Comparison of ENCODE assay signal across 19 cellular contexts in genomic region chr9:108333406-108334031, GRCh38.
"Had no signal": no experiment of that assay in that cellular context is flagged by ENCODE, and none has a peak within 500 bp of the region (broad histone marks: within the 10 kb centered on the region; RNA-seq: fewer than 3 reads in every experiment).

No MANE protein-coding gene starts in this region.

- H3K27ac ChIP-seq: cardiac muscle cell, spleen, testis had no signal

- H3K27me3 ChIP-seq: cardiac muscle cell, spleen, testis had no signal

- H3K27me3 Mint-ChIP-seq: activated naive CD4-positive, alpha-beta T cell treated with anti-CD3 and anti-CD28 coated beads, Interleukin-2, amount 50 U/mL, for 24 hours; stimulated activated memory B cell treated with anti-CD40 and anti-IgM and Interleukin-4, amounts not matched to agents 10 μg/mL and 1 μg/mL and 100 μg/mL, for 72 hours had no signal

- H3K36me3 ChIP-seq: cardiac muscle cell, spleen had no signal

- H3K4me1 ChIP-seq: spleen, testis had no signal

- H3K27ac Mint-ChIP-seq: activated naive CD4-positive, alpha-beta T cell treated with anti-CD3 and anti-CD28 coated beads, Interleukin-2, amount 50 U/mL, for 24 hours; activated T-cell treated with anti-CD3 and anti-CD28 coated beads, Interleukin-2, amount 50 U/mL, for 72 hours; dendritic cell treated with granulocyte-macrophage colony-stimulating factor and Interleukin-4, amounts not matched to agents 40 ng/mL and 50 ng/mL, for 4 days; naive thymus-derived CD4-positive, alpha-beta T cell; stimulated activated memory B cell treated with anti-CD40 and anti-IgM and Interleukin-4, amounts not matched to agents 10 μg/mL and 1 μg/mL and 100 μg/mL, for 72 hours; type B pancreatic cell had no signal

- H3K4me3 Mint-ChIP-seq: activated naive CD4-positive, alpha-beta T cell treated with anti-CD3 and anti-CD28 coated beads, Interleukin-2, amount 50 U/mL, for 24 hours; activated T-cell treated with anti-CD3 and anti-CD28 coated beads, Interleukin-2, amount 50 U/mL, for 72 hours; dendritic cell treated with granulocyte-macrophage colony-stimulating factor and Interleukin-4, amounts not matched to agents 40 ng/mL and 50 ng/mL, for 4 days; naive thymus-derived CD4-positive, alpha-beta T cell; stimulated activated memory B cell treated with anti-CD40 and anti-IgM and Interleukin-4, amounts not matched to agents 10 μg/mL and 1 μg/mL and 100 μg/mL, for 72 hours; type B pancreatic cell had no signal

- H3K9me3 ChIP-seq: testis had no signal

- H3K4me1 Mint-ChIP-seq: activated naive CD4-positive, alpha-beta T cell treated with anti-CD3 and anti-CD28 coated beads, Interleukin-2, amount 50 U/mL, for 24 hours; naive thymus-derived CD4-positive, alpha-beta T cell; stimulated activated memory B cell treated with anti-CD40 and anti-IgM and Interleukin-4, amounts not matched to agents 10 μg/mL and 1 μg/mL and 100 μg/mL, for 72 hours had no signal

- H3K36me3 Mint-ChIP-seq: activated naive CD4-positive, alpha-beta T cell treated with anti-CD3 and anti-CD28 coated beads, Interleukin-2, amount 50 U/mL, for 24 hours; naive thymus-derived CD4-positive, alpha-beta T cell; stimulated activated memory B cell treated with anti-CD40 and anti-IgM and Interleukin-4, amounts not matched to agents 10 μg/mL and 1 μg/mL and 100 μg/mL, for 72 hours had no signal

- DNase-seq: activated CD8-positive, alpha-beta memory T cell treated with anti-CD3 and anti-CD28 coated beads for 24 hours; activated CD8-positive, alpha-beta memory T cell treated with anti-CD3 and anti-CD28 coated beads, Interleukin-2, amount 50 U/mL, for 48 hours; activated gamma-delta T cell; activated T-cell treated with anti-CD3 and anti-CD28 coated beads, Interleukin-2, amount 50 U/mL, for 72 hours; effector memory CD4-positive, alpha-beta T cell; hippocampal formation; mesenchymal stem cell; naive thymus-derived CD4-positive, alpha-beta T cell; spleen; stimulated activated CD4-positive, alpha-beta T cell treated with anti-CD3 and anti-CD28 coated beads, Interleukin-4, amount 100 ng/mL, for 4 hours; T1000; testis had no signal

- H3K4me3 ChIP-seq: cardiac muscle cell, spleen, testis had no signal

- ATAC-seq: activated CD4-positive, CD25-positive, alpha-beta regulatory T cell treated with anti-CD3 and anti-CD28 coated beads, Interleukin-2, amount 50 U/mL, for 24 hours; activated T-cell treated with anti-CD3 and anti-CD28 coated beads, Interleukin-2, amount 50 U/mL, for 72 hours; naive thymus-derived CD4-positive, alpha-beta T cell; sciatic nerve; stimulated activated memory B cell treated with anti-CD40 and anti-IgM and Interleukin-4, amounts not matched to agents 10 μg/mL and 1 μg/mL and 100 μg/mL, for 72 hours had no signal
